In the genomic region with DNA sequence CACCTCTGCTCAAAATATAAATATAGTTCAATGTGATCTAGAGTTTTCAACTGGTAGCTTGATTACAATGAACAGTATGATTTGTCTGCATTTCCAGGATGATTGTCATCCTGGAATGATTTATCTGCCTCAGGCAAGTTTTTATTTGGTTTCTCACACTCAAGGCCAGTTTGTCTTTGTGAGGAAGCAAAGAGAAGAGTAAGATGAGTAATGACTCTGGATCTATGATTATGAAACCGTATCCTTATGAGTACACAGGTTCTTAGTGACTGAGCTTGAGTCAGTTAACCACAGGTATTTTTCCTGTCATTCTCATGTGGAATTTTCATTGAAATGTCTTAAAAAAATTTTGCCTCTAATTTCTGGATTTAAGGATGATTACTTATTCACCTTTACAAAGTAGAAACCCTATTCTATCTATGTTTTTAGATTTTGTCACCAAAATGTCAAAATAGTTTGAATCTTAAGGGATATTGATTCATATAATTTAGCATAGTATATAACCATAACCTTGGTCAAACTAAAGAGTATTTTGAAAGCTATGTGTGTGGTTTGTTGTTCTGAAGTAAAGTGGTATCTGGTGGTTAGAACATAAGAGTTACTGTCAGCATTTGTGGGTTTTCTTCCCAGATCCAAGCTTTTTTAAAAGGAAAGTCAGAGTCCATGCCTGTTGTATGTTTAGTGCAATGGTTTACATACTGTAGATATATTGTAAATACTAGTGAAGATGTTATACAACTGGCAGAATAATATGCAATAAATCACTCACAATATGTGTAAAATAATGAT, we compare ENCODE assay signal across 12 cellular contexts.
DNase-seq lines count a peak whose midpoint lies in the region; FAIRE-seq and TF ChIP-seq lines count a peak whose summit lies in the region.
"Had no signal": no experiment of that assay in that cellular context is flagged by ENCODE, and none has a peak within 500 bp of the region (broad histone marks: within the 10 kb centered on the region; RNA-seq: fewer than 3 reads in every experiment).

No MANE protein-coding gene starts in this region.

- H3F3A ChIP-seq in smooth muscle cell (ENCODE audit: low read depth) = peaks cover 8% of the 10 kb centered on the region

- FAIRE-seq in frontal cortex (lab: Jason Lieb, UNC) = no peak
- FAIRE-seq: A204.1 had no signal

- peak; percentile 7 to 70 (median 65) for DNase-seq in NCI-H1417 (lab: John Stamatoyannopoulos, UW)
- no peak for DNase-seq in NCI-H1417 treated with DMSO at 0.1 percent for 48 hours (lab: John Stamatoyannopoulos, UW)
- peak; percentile 76 for DNase-seq in RWPE1 (ENCODE audit: low spot score)
- peak; percentile 99 for DNase-seq in fibroblast of mammary gland (ENCODE audit: low read depth)
- DNase-seq in smooth muscle cell (lab: John Stamatoyannopoulos, UW; ENCODE audit: unreplicated experiment) = no peak
- no peak for DNase-seq in frontal cortex (ENCODE audit: low spot score in 2 of 2)
- DNase-seq in iPS-NIHi7 (ENCODE audit: extremely low spot score) = no peak
- no peak for DNase-seq in NCI-H1694 (lab: John Stamatoyannopoulos, UW)
- DNase-seq: activated B cell treated with CpG ODN at 0.5 μM for 24 hours; central memory CD4-positive, alpha-beta T cell; NCI-H2029 treated with DMSO at 0.1 percent for 48 hours had no signal

- H3K4me3 ChIP-seq in fibroblast of mammary gland (ENCODE audit: control insufficient read depth, low read depth, low read length) (no peak overlapping the region), smooth muscle cell (no peak overlapping the region)

- no peak overlapping the region for H2AFZ ChIP-seq in smooth muscle cell (ENCODE audit: low read depth)

- POLR2A ChIA-PET in RWPE1 (lab: Yijun Ruan, JAX; ENCODE audit: low non-redundant PET) = no interaction called here

- CTCF ChIA-PET in RWPE1 (lab: Yijun Ruan, JAX) = interaction anchor here (1.5 kb wide), 1 partner anchor 207 kb away, joined by 3 read pairs; no protein-coding TSS in a partner anchor

- peak overlapping the region; percentile 62 for H3K4me2 ChIP-seq in smooth muscle cell

- whole genome bisulfite sequencing in smooth muscle cell (ENCODE audit: low lambda C conversion rate) = 0% methylated on average over 1 of the region's 1 CpG

- H3K36me3 ChIP-seq in smooth muscle cell (ENCODE audit: low read depth) = no peaks in the 10 kb centered on the region

- no peaks in the 10 kb centered on the region for H3K9me3 ChIP-seq in smooth muscle cell (replicated peaks; ENCODE audit: low read depth)

- H3K79me2 ChIP-seq in smooth muscle cell (ENCODE audit: low read depth) = peaks cover 29% of the 10 kb centered on the region

- H3K4me1 ChIP-seq in smooth muscle cell (ENCODE audit: low read depth) = peaks cover 19% of the 10 kb centered on the region

- TF ChIP-seq CTCF in RWPE1 (conservative IDR thresholded peaks at IDR 0.05; ENCODE audit: low read depth) (no peak), fibroblast of mammary gland (conservative IDR thresholded peaks at IDR 0.05; ENCODE audit: control insufficient read depth, insufficient read depth, low read depth, low read length) (no peak), smooth muscle cell (IDR thresholded peaks at IDR 0.05; ENCODE audit: borderline replicate concordance, insufficient read depth, poor library complexity, severe bottlenecking) (no peak)

- H3K27ac ChIP-seq in RWPE1 (no peak overlapping the region), smooth muscle cell (ENCODE audit: low read depth) (peak overlapping the region; percentile 92)

- no peaks in the 10 kb centered on the region for H3K27me3 ChIP-seq in smooth muscle cell (ENCODE audit: low read depth)

- no peaks in the 10 kb centered on the region for H4K20me1 ChIP-seq in smooth muscle cell (ENCODE audit: low read depth)

- H3K9ac ChIP-seq in smooth muscle cell (ENCODE audit: low read depth) = peak overlapping the region; percentile 58

Comparison
In these comparisons a context has a peak if more than half of its experiments do, and no peak if none do; other contexts are left out.
1. DNase-seq: peak in NCI-H1417 (3 of 3), RWPE1 (single experiment) and fibroblast of mammary gland (single experiment); none in NCI-H1417 treated with DMSO at 0.1 percent for 48 hours (single experiment), smooth muscle cell (single experiment), frontal cortex (0 of 2), iPS-NIHi7 (single experiment) and NCI-H1694 (single experiment).